In the genomic region with DNA sequence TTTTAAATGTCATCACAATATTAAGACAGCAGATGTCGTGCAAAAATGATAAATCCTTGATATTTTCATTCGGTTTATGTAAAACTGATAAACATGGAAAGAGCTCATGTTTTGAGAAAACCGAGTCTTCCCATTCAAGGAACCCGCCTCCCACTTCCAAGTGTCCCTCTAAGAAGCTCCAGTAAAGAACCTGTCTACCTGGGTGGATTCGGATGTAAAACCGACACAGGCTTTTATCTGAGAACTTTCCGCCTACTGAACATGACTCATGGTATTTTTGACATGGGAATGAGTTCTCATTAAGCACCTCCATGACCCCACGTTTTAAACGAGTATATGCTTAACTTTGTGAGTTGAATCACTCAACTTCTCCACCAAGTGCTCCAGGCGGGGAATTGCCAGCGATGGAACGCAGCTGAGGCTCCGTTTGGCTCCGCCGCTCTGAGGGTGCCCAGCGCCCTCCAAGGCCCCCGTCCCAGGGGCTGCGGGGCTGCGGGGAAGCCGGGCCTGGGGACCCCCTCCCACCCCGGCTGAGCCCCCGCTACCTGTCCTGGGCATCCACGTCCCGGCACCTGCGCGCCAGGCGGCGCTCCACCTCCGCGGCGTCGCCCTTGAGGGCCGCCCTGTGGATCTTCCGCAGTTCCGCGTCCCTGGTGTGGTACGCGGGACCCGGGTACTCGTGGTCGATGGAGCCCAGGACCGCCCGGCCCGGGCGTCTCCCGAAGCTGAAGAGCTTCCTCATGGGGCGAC, we compare ENCODE assay signal across 2 cellular contexts.
TF ChIP-seq lines count a peak whose summit lies in the region.

No MANE protein-coding gene starts in this region.

TF ChIP-seq in HEK293, 187 proteins besides CTCF, POLR2A, EP300 and RAD21 (continued from another document and continues in another):
- TF ChIP-seq, protein P1, sequence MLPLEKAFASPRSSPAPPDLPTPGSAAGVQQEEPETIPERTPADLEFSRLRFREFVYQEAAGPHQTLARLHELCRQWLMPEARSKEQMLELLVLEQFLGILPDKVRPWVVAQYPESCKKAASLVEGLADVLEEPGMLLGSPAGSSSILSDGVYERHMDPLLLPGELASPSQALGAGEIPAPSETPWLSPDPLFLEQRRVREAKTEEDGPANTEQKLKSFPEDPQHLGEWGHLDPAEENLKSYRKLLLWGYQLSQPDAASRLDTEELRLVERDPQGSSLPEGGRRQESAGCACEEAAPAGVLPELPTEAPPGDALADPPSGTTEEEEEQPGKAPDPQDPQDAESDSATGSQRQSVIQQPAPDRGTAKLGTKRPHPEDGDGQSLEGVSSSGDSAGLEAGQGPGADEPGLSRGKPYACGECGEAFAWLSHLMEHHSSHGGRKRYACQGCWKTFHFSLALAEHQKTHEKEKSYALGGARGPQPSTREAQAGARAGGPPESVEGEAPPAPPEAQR (tag by site-specific recombination; IDR thresholded peaks at IDR 0.05): no peak
- TF ChIP-seq KLF7 (tag by site-specific recombination; IDR thresholded peaks at IDR 0.05; ENCODE audit: borderline replicate concordance): no peak
- TF ChIP-seq ZFHX2 (tag by site-specific recombination; conservative IDR thresholded peaks at IDR 0.05): no peak; the same call in 1 of the 2 replicates
- TF ChIP-seq ZFP37 (tag by site-specific recombination; IDR thresholded peaks at IDR 0.05): peak; percentile 68
- no peak for TF ChIP-seq ZNF23 (tag by site-specific recombination; IDR thresholded peaks at IDR 0.05; ENCODE audit: borderline replicate concordance)
- TF ChIP-seq OSR2 (tag by site-specific recombination; IDR thresholded peaks at IDR 0.05): no peak
- TF ChIP-seq ZNF121 (tag by site-specific recombination; IDR thresholded peaks at IDR 0.05): no peak
- TF ChIP-seq, protein P2, sequence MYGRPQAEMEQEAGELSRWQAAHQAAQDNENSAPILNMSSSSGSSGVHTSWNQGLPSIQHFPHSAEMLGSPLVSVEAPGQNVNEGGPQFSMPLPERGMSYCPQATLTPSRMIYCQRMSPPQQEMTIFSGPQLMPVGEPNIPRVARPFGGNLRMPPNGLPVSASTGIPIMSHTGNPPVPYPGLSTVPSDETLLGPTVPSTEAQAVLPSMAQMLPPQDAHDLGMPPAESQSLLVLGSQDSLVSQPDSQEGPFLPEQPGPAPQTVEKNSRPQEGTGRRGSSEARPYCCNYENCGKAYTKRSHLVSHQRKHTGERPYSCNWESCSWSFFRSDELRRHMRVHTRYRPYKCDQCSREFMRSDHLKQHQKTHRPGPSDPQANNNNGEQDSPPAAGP (tag by site-specific recombination; IDR thresholded peaks at IDR 0.05): no peak
- TF ChIP-seq ZXDB (tag by site-specific recombination; IDR thresholded peaks at IDR 0.05): no peak
- TF ChIP-seq ZSCAN23 (tag by site-specific recombination; IDR thresholded peaks at IDR 0.05): no peak
- TF ChIP-seq ZSCAN5A (tag by site-specific recombination; IDR thresholded peaks at IDR 0.05): no peak
- TF ChIP-seq ZNF24 (tag by site-specific recombination; IDR thresholded peaks at IDR 0.05): 0 out of 2 replicates have a peak, but pooled peaks have one; percentile 45
- peak; percentile 71; the same call in 1 of the 2 replicates for TF ChIP-seq ZNF777 (tag by site-specific recombination; IDR thresholded peaks at IDR 0.05; ENCODE audit: borderline replicate concordance)
- no peak for TF ChIP-seq ZNF138 (tag by site-specific recombination; IDR thresholded peaks at IDR 0.05; ENCODE audit: borderline replicate concordance)
- no peak for TF ChIP-seq ATF2 (tag by site-specific recombination; IDR thresholded peaks at IDR 0.05; ENCODE audit: low read depth)
- no peak for TF ChIP-seq GLI2 (tag by site-specific recombination; IDR thresholded peaks at IDR 0.05; ENCODE audit: borderline replicate concordance, low read depth)
- TF ChIP-seq, protein P3, sequence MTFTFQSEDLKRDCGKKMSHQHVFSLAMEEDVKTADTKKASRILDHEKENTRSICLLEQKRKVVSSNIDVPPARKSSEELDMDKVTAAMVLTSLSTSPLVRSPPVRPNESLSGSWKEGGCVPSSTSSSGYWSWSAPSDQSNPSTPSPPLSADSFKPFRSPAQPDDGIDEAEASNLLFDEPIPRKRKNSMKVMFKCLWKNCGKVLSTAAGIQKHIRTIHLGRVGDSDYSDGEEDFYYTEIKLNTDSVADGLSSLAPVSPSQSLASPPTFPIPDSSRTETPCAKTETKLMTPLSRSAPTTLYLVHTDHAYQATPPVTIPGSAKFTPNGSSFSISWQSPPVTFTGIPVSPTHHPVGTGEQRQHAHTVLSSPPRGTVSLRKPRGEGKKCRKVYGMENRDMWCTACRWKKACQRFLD (tag by site-specific recombination; IDR thresholded peaks at IDR 0.05): no peak
- no peak for TF ChIP-seq KLF9 (tag by site-specific recombination; IDR thresholded peaks at IDR 0.05; ENCODE audit: low read depth)
- no peak for TF ChIP-seq ZNF211 (tag by site-specific recombination; IDR thresholded peaks at IDR 0.05; ENCODE audit: low read depth)
- no peak for TF ChIP-seq ZNF2 (tag by site-specific recombination; IDR thresholded peaks at IDR 0.05)
- no peak for TF ChIP-seq ZNF248 (tag by site-specific recombination; IDR thresholded peaks at IDR 0.05)
- TF ChIP-seq ZNF19 (tag by site-specific recombination; IDR thresholded peaks at IDR 0.05; ENCODE audit: low read depth): no peak
- TF ChIP-seq TCF7L2 (IDR thresholded peaks at IDR 0.05; ENCODE audit: borderline replicate concordance, low read depth, low read length): no peak
- no peak for TF ChIP-seq ZNF404 (tag by site-specific recombination; IDR thresholded peaks at IDR 0.05)
- no peak for TF ChIP-seq ZNF623 (tag by site-specific recombination; IDR thresholded peaks at IDR 0.05)
- TF ChIP-seq, protein P4, sequence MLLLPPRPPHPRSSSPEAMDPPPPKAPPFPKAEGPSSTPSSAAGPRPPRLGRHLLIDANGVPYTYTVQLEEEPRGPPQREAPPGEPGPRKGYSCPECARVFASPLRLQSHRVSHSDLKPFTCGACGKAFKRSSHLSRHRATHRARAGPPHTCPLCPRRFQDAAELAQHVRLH (tag by site-specific recombination; IDR thresholded peaks at IDR 0.05): no peak
- peak; percentile 95 for TF ChIP-seq ZBTB20 (tag by site-specific recombination; IDR thresholded peaks at IDR 0.05)

TF ChIP-seq in K562, 482 proteins besides CTCF, POLR2A, EP300 and RAD21 (continued from another document and continues in another):
- TF ChIP-seq, protein P5, sequence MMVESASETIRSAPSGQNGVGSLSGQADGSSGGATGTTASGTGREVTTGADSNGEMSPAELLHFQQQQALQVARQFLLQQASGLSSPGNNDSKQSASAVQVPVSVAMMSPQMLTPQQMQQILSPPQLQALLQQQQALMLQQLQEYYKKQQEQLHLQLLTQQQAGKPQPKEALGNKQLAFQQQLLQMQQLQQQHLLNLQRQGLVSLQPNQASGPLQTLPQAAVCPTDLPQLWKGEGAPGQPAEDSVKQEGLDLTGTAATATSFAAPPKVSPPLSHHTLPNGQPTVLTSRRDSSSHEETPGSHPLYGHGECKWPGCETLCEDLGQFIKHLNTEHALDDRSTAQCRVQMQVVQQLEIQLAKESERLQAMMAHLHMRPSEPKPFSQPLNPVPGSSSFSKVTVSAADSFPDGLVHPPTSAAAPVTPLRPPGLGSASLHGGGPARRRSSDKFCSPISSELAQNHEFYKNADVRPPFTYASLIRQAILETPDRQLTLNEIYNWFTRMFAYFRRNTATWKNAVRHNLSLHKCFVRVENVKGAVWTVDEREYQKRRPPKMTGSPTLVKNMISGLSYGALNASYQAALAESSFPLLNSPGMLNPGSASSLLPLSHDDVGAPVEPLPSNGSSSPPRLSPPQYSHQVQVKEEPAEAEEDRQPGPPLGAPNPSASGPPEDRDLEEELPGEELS (CRISPR knock-in tag; IDR thresholded peaks at IDR 0.05; ENCODE audit: borderline replicate concordance): no peak
- TF ChIP-seq, protein P6, sequence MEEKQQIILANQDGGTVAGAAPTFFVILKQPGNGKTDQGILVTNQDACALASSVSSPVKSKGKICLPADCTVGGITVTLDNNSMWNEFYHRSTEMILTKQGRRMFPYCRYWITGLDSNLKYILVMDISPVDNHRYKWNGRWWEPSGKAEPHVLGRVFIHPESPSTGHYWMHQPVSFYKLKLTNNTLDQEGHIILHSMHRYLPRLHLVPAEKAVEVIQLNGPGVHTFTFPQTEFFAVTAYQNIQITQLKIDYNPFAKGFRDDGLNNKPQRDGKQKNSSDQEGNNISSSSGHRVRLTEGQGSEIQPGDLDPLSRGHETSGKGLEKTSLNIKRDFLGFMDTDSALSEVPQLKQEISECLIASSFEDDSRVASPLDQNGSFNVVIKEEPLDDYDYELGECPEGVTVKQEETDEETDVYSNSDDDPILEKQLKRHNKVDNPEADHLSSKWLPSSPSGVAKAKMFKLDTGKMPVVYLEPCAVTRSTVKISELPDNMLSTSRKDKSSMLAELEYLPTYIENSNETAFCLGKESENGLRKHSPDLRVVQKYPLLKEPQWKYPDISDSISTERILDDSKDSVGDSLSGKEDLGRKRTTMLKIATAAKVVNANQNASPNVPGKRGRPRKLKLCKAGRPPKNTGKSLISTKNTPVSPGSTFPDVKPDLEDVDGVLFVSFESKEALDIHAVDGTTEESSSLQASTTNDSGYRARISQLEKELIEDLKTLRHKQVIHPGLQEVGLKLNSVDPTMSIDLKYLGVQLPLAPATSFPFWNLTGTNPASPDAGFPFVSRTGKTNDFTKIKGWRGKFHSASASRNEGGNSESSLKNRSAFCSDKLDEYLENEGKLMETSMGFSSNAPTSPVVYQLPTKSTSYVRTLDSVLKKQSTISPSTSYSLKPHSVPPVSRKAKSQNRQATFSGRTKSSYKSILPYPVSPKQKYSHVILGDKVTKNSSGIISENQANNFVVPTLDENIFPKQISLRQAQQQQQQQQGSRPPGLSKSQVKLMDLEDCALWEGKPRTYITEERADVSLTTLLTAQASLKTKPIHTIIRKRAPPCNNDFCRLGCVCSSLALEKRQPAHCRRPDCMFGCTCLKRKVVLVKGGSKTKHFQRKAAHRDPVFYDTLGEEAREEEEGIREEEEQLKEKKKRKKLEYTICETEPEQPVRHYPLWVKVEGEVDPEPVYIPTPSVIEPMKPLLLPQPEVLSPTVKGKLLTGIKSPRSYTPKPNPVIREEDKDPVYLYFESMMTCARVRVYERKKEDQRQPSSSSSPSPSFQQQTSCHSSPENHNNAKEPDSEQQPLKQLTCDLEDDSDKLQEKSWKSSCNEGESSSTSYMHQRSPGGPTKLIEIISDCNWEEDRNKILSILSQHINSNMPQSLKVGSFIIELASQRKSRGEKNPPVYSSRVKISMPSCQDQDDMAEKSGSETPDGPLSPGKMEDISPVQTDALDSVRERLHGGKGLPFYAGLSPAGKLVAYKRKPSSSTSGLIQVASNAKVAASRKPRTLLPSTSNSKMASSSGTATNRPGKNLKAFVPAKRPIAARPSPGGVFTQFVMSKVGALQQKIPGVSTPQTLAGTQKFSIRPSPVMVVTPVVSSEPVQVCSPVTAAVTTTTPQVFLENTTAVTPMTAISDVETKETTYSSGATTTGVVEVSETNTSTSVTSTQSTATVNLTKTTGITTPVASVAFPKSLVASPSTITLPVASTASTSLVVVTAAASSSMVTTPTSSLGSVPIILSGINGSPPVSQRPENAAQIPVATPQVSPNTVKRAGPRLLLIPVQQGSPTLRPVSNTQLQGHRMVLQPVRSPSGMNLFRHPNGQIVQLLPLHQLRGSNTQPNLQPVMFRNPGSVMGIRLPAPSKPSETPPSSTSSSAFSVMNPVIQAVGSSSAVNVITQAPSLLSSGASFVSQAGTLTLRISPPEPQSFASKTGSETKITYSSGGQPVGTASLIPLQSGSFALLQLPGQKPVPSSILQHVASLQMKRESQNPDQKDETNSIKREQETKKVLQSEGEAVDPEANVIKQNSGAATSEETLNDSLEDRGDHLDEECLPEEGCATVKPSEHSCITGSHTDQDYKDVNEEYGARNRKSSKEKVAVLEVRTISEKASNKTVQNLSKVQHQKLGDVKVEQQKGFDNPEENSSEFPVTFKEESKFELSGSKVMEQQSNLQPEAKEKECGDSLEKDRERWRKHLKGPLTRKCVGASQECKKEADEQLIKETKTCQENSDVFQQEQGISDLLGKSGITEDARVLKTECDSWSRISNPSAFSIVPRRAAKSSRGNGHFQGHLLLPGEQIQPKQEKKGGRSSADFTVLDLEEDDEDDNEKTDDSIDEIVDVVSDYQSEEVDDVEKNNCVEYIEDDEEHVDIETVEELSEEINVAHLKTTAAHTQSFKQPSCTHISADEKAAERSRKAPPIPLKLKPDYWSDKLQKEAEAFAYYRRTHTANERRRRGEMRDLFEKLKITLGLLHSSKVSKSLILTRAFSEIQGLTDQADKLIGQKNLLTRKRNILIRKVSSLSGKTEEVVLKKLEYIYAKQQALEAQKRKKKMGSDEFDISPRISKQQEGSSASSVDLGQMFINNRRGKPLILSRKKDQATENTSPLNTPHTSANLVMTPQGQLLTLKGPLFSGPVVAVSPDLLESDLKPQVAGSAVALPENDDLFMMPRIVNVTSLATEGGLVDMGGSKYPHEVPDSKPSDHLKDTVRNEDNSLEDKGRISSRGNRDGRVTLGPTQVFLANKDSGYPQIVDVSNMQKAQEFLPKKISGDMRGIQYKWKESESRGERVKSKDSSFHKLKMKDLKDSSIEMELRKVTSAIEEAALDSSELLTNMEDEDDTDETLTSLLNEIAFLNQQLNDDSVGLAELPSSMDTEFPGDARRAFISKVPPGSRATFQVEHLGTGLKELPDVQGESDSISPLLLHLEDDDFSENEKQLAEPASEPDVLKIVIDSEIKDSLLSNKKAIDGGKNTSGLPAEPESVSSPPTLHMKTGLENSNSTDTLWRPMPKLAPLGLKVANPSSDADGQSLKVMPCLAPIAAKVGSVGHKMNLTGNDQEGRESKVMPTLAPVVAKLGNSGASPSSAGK (IDR thresholded peaks at IDR 0.05): peak; percentile 81
- no peak for TF ChIP-seq NONO (IDR thresholded peaks at IDR 0.05; ENCODE audit: low read depth in 2 of 2, low read length in 1 of 2)
- TF ChIP-seq CHD2 (IDR thresholded peaks at IDR 0.05; ENCODE audit: low read depth, low read length): no peak
- TF ChIP-seq GTF2F1 (IDR thresholded peaks at IDR 0.05; ENCODE audit: low read depth, low read length): no peak
- TF ChIP-seq ZNF24 (IDR thresholded peaks at IDR 0.05): no peak
- no peak for TF ChIP-seq ZNF224 (CRISPR knock-in tag; IDR thresholded peaks at IDR 0.05)
- TF ChIP-seq ZHX1 (conservative IDR thresholded peaks at IDR 0.05; ENCODE audit: low read length): no peak
- TF ChIP-seq, protein P7, sequence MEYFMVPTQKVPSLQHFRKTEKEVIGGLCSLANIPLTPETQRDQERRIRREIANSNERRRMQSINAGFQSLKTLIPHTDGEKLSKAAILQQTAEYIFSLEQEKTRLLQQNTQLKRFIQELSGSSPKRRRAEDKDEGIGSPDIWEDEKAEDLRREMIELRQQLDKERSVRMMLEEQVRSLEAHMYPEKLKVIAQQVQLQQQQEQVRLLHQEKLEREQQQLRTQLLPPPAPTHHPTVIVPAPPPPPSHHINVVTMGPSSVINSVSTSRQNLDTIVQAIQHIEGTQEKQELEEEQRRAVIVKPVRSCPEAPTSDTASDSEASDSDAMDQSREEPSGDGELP (CRISPR knock-in tag; IDR thresholded peaks at IDR 0.05; ENCODE audit: borderline replicate concordance): 0 out of 2 replicates have a peak, but pooled peaks have one; percentile 42
- TF ChIP-seq TBP (optimal IDR thresholded peaks at IDR 0.05; ENCODE audit: low read depth, low read length): no peak
- TF ChIP-seq HNRNPL (IDR thresholded peaks at IDR 0.05; ENCODE audit: low read depth, low read length): no peak
